Comparison of ENCODE assay signal across 30 cellular contexts in genomic region chr6:155290491-155290890, GRCh38. TPM values are rescaled to one million over a fixed set of nuclear protein-coding genes. Genes with fewer than 3 reads are reported as not detected.
A peak's percentile ranks its signal among the peaks of the same experiment; 100 is the strongest.
DNase-seq lines count a peak whose midpoint lies in the region; ATAC-seq and TF ChIP-seq lines count a peak whose summit lies in the region.
"Had no signal": no experiment of that assay in that cellular context is flagged by ENCODE, and none has a peak within 500 bp of the region (broad histone marks: within the 10 kb centered on the region; RNA-seq: fewer than 3 reads in every experiment).

No MANE protein-coding gene starts in this region.

- peaks cover 2% of the 10 kb centered on the region for H3K4me1 ChIP-seq in mesendoderm (ENCODE audit: control insufficient read depth, low read depth, low read length)
- H3K4me1 ChIP-seq: BE2C had no signal

- H3K4ac ChIP-seq in mesendoderm (ENCODE audit: low read depth, low read length) = no peak overlapping the region

- H3K79me2 ChIP-seq in mesendoderm (ENCODE audit: control insufficient read depth, insufficient read depth, low read length) = no peaks in the 10 kb centered on the region

- H3K4me1 Mint-ChIP-seq in progenitor cell of endocrine pancreas (ENCODE audit: low read depth) = no peaks in the 10 kb centered on the region
- peaks cover 7% of the 10 kb centered on the region for H3K4me1 Mint-ChIP-seq in activated T-cell treated with anti-CD3 and anti-CD28 coated beads, Interleukin-2, amount 50 U/mL, for 24 hours (ENCODE audit: low read depth)
- peaks cover 3% of the 10 kb centered on the region for H3K4me1 Mint-ChIP-seq in activated T-helper 2 cell treated with anti-CD3 and anti-CD28 coated beads, Interferon-gamma antibody, Interleukin-2, Interleukin-4, amounts not matched to agents 10 μg/mL and 5 μg/mL and 100 μg/mL, durations not matched to agents 14 hours and 24 hours and 36 hours (ENCODE audit: low read depth)
- H3K4me1 Mint-ChIP-seq: CD14-positive monocyte had no signal

- intact Hi-C loops in activated T-helper 2 cell treated with anti-CD3 and anti-CD28 coated beads, Interferon-gamma antibody, Interleukin-2, Interleukin-4, amounts not matched to agents 10 μg/mL and 5 μg/mL and 100 μg/mL, durations not matched to agents 14 hours and 24 hours and 36 hours (cut with micrococcal nuclease) = no loop called here

- H3K36me3 Mint-ChIP-seq in progenitor cell of endocrine pancreas (ENCODE audit: insufficient read depth) = peaks cover 19% of the 10 kb centered on the region
- peaks cover 81% of the 10 kb centered on the region for H3K36me3 Mint-ChIP-seq in activated T-cell treated with anti-CD3 and anti-CD28 coated beads, Interleukin-2, amount 50 U/mL, for 24 hours (ENCODE audit: low read depth)
- H3K36me3 Mint-ChIP-seq in activated T-helper 2 cell treated with anti-CD3 and anti-CD28 coated beads, Interferon-gamma antibody, Interleukin-2, Interleukin-4, amounts not matched to agents 10 μg/mL and 5 μg/mL and 100 μg/mL, durations not matched to agents 14 hours and 24 hours and 36 hours (ENCODE audit: low read depth) = peaks cover 63% of the 10 kb centered on the region

- H3K27ac ChIP-seq in mesendoderm (ENCODE audit: low read depth, low read length) = peak overlapping the region; percentile 66
- H3K27ac ChIP-seq: BLaER1 had no signal

- TF ChIP-seq CTCF in fibroblast of pulmonary artery (IDR thresholded peaks at IDR 0.05; ENCODE audit: low read length, missing control alignments) (no peak), progenitor cell of endocrine pancreas (IDR thresholded peaks at IDR 0.05; ENCODE audit: unreplicated experiment) (no peak)

- H3K56ac ChIP-seq in mesendoderm (ENCODE audit: low read length) = no peak overlapping the region

- H2AK5ac ChIP-seq in mesendoderm (ENCODE audit: low read length) = no peak overlapping the region

- H3K9ac ChIP-seq in mesendoderm (ENCODE audit: low read length) = no peak overlapping the region
- H3K9ac ChIP-seq: BLaER1 had no signal

- H3K4me3 ChIP-seq in fibroblast of pulmonary artery (replicated peaks; ENCODE audit: low read depth, low read length) = no peak overlapping the region
- no peak overlapping the region for H3K4me3 ChIP-seq in mesendoderm (ENCODE audit: low read length)
- H3K4me3 ChIP-seq: BLaER1, GM12878 had no signal

- no peak overlapping the region for H2BK120ac ChIP-seq in mesendoderm (ENCODE audit: low read depth, low read length)

- no peak overlapping the region for H3K18ac ChIP-seq in mesendoderm (ENCODE audit: low read length)

- H3K23ac ChIP-seq in mesendoderm (ENCODE audit: low read length) = no peak overlapping the region

- H4K5ac ChIP-seq in mesendoderm (ENCODE audit: low read length) = no peak overlapping the region

- no peak overlapping the region for H3K4me2 ChIP-seq in mesendoderm (ENCODE audit: low read length)
- H3K4me2 ChIP-seq: BLaER1 had no signal

- peaks cover 2% of the 10 kb centered on the region for H3K79me1 ChIP-seq in mesendoderm (ENCODE audit: low read length)

- no peak overlapping the region for H4K8ac ChIP-seq in mesendoderm (ENCODE audit: low read depth, low read length)

- no CpG with 5 or more reads among the region's 5 CpGs for WGBS in mesendoderm (ENCODE audit: extremely low coverage, insufficient coverage, low lambda C conversion rate)

- no peaks in the 10 kb centered on the region for H3K27me3 Mint-ChIP-seq in progenitor cell of endocrine pancreas
- no peaks in the 10 kb centered on the region for H3K27me3 Mint-ChIP-seq in activated T-cell treated with anti-CD3 and anti-CD28 coated beads, Interleukin-2, amount 50 U/mL, for 24 hours
- H3K27me3 Mint-ChIP-seq in activated T-helper 2 cell treated with anti-CD3 and anti-CD28 coated beads, Interferon-gamma antibody, Interleukin-2, Interleukin-4, amounts not matched to agents 10 μg/mL and 5 μg/mL and 100 μg/mL, durations not matched to agents 14 hours and 24 hours and 36 hours (ENCODE audit: low read depth) = no peaks in the 10 kb centered on the region
- H3K27me3 Mint-ChIP-seq: CD4-positive, alpha-beta memory T cell; CD4-positive, CD25-positive, alpha-beta regulatory T cell; CD8-positive, alpha-beta memory T cell had no signal

- H2BK15ac ChIP-seq in mesendoderm (replicated peaks; ENCODE audit: low read depth) = no peak overlapping the region

- no peak overlapping the region for H3K4me3 Mint-ChIP-seq in progenitor cell of endocrine pancreas (ENCODE audit: low read depth)
- H3K4me3 Mint-ChIP-seq in activated T-cell treated with anti-CD3 and anti-CD28 coated beads, Interleukin-2, amount 50 U/mL, for 24 hours = no peak overlapping the region
- no peak overlapping the region for H3K4me3 Mint-ChIP-seq in activated T-helper 2 cell treated with anti-CD3 and anti-CD28 coated beads, Interferon-gamma antibody, Interleukin-2, Interleukin-4, amounts not matched to agents 10 μg/mL and 5 μg/mL and 100 μg/mL, durations not matched to agents 14 hours and 24 hours and 36 hours (ENCODE audit: low read depth)
- H3K4me3 Mint-ChIP-seq: CD14-positive monocyte; CD4-positive, alpha-beta memory T cell; CD4-positive, CD25-positive, alpha-beta regulatory T cell; CD8-positive, alpha-beta memory T cell had no signal

- ATAC-seq in HG03460 (IDR thresholded peaks at IDR 0.05; ENCODE audit: unreplicated experiment) = no peak
- ATAC-seq: GM12878 had no signal

- H3K27me3 ChIP-seq in mesendoderm (ENCODE audit: insufficient read depth, low read length, poor library complexity) = no peaks in the 10 kb centered on the region
- H3K27me3 ChIP-seq: BE2C, BLaER1 had no signal

- no peaks in the 10 kb centered on the region for H3K9me3 Mint-ChIP-seq in progenitor cell of endocrine pancreas (ENCODE audit: low read depth)
- H3K9me3 Mint-ChIP-seq in activated T-cell treated with anti-CD3 and anti-CD28 coated beads, Interleukin-2, amount 50 U/mL, for 24 hours = no peaks in the 10 kb centered on the region
- no peaks in the 10 kb centered on the region for H3K9me3 Mint-ChIP-seq in activated T-helper 2 cell treated with anti-CD3 and anti-CD28 coated beads, Interferon-gamma antibody, Interleukin-2, Interleukin-4, amounts not matched to agents 10 μg/mL and 5 μg/mL and 100 μg/mL, durations not matched to agents 14 hours and 24 hours and 36 hours
- H3K9me3 Mint-ChIP-seq: CD4-positive, alpha-beta memory T cell; CD4-positive, CD25-positive, alpha-beta regulatory T cell; CD8-positive, alpha-beta memory T cell had no signal

- H3K27ac Mint-ChIP-seq in progenitor cell of endocrine pancreas = peak overlapping the region; percentile 20
- H3K27ac Mint-ChIP-seq in activated T-cell treated with anti-CD3 and anti-CD28 coated beads, Interleukin-2, amount 50 U/mL, for 24 hours = no peak overlapping the region
- H3K27ac Mint-ChIP-seq in activated T-helper 2 cell treated with anti-CD3 and anti-CD28 coated beads, Interferon-gamma antibody, Interleukin-2, Interleukin-4, amounts not matched to agents 10 μg/mL and 5 μg/mL and 100 μg/mL, durations not matched to agents 14 hours and 24 hours and 36 hours = no peak overlapping the region
- H3K27ac Mint-ChIP-seq: CD14-positive monocyte had no signal

- H2BK5ac ChIP-seq in mesendoderm (ENCODE audit: low read length) = no peak overlapping the region

- DNase-seq in amniotic epithelial cell (ENCODE audit: low read depth) (peak; percentile 84), fibroblast of pulmonary artery (ENCODE audit: low read depth) (peak; percentile 54), mesendoderm (no peak), progenitor cell of endocrine pancreas (ENCODE audit: low spot score, unreplicated experiment) (no peak), NCI-H226 (no peak)
- no peak for DNase-seq in activated T-cell treated with anti-CD3 and anti-CD28 coated beads, Interleukin-2, amount 50 U/mL, for 24 hours
- no peak for DNase-seq in activated T-helper 2 cell treated with anti-CD3 and anti-CD28 coated beads, Interferon-gamma antibody, Interleukin-2, Interleukin-4, amounts not matched to agents 10 μg/mL and 5 μg/mL and 100 μg/mL, durations not matched to agents 14 hours and 24 hours and 36 hours (ENCODE audit: low spot score)
- DNase-seq: 8988T; ACHN; BE2C; C1 segment of cervical spinal cord; CD4-positive, alpha-beta memory T cell; CD4-positive, CD25-positive, alpha-beta regulatory T cell; CD8-positive, alpha-beta memory T cell; COR-L47; DMS 273 treated with DMSO at 0.1 percent for 48 hours; DMS153; DMS53; DMS79; DND-41; EL; GDM1 had no signal

- peaks cover 2% of the 10 kb centered on the region for H3K36me3 ChIP-seq in mesendoderm (ENCODE audit: control insufficient read depth, insufficient read depth, low read length)

RNA-seq across cellular contexts. Expression of gene TFB1M, which starts 23.8 kb away (rescaled TPM):
- 35.6 TPM for polyA plus RNA-seq in mesendoderm (2013, experiment 1 of 2)
- polyA plus RNA-seq in mesendoderm (2013, experiment 2 of 2) = 35.3 TPM
- total RNA-seq in progenitor cell of endocrine pancreas = 33.2 and 37.4 TPM in 2 replicates
- total RNA-seq in activated T-helper 2 cell treated with anti-CD3 and anti-CD28 coated beads, Interferon-gamma antibody, Interleukin-2, Interleukin-4, amounts not matched to agents 10 μg/mL and 5 μg/mL and 100 μg/mL, durations not matched to agents 14 hours and 24 hours and 36 hours = 32.5 and 39.8 TPM in 2 replicates

RNA-seq across cellular contexts. Expression of gene CLDN20, which starts 26.7 kb away (rescaled TPM):
- polyA plus RNA-seq in mesendoderm (2013, experiment 1 of 2) = not detected
- polyA plus RNA-seq in mesendoderm (2013, experiment 2 of 2) = not detected
- total RNA-seq in progenitor cell of endocrine pancreas = not detected in 2 replicates
- 0.21 TPM in 1 of 2 replicates, not detected in the other for total RNA-seq in activated T-helper 2 cell treated with anti-CD3 and anti-CD28 coated beads, Interferon-gamma antibody, Interleukin-2, Interleukin-4, amounts not matched to agents 10 μg/mL and 5 μg/mL and 100 μg/mL, durations not matched to agents 14 hours and 24 hours and 36 hours
- total RNA-seq: A673; CD4-positive, alpha-beta memory T cell; CD4-positive, CD25-positive, alpha-beta regulatory T cell; CD8-positive, alpha-beta memory T cell; Daoy; G401; GM12878 had no signal
- polyA plus RNA-seq: AG04450; CD14-positive monocyte; CD4-positive, alpha-beta memory T cell; CD4-positive, CD25-positive, alpha-beta regulatory T cell; CD8-positive, alpha-beta memory T cell had no signal

Comparison
In these comparisons a context has a peak if more than half of its experiments do, and no peak if none do; other contexts are left out.
1. DNase-seq: peak in amniotic epithelial cell (single experiment) and fibroblast of pulmonary artery (single experiment); none in mesendoderm (single experiment), progenitor cell of endocrine pancreas (single experiment), activated T-cell treated with anti-CD3 and anti-CD28 coated beads, Interleukin-2, amount 50 U/mL, for 24 hours (single experiment), NCI-H226 (single experiment) and activated T-helper 2 cell treated with anti-CD3 and anti-CD28 coated beads, Interferon-gamma antibody, Interleukin-2, Interleukin-4, amounts not matched to agents 10 μg/mL and 5 μg/mL and 100 μg/mL, durations not matched to agents 14 hours and 24 hours and 36 hours (single experiment).